24 cellular contexts compared by ENCODE assay signal in genomic region chr20:25214416-25214770, GRCh38.
"Had no signal": no experiment of that assay in that cellular context is flagged by ENCODE, and none has a peak within 500 bp of the region (broad histone marks: within the 10 kb centered on the region; RNA-seq: fewer than 3 reads in every experiment).

No MANE protein-coding gene starts in this region.

- H3K4me1 ChIP-seq: adrenal gland, body of pancreas, colonic mucosa had no signal

- FAIRE-seq: frontal cortex had no signal

- H3K4me3 ChIP-seq: adrenal gland, body of pancreas, colonic mucosa had no signal

- DNase-seq: activated CD4-positive, alpha-beta memory T cell treated with anti-CD3 and anti-CD28 coated beads for 36 hours; activated CD4-positive, alpha-beta T cell treated with anti-CD3 and anti-CD28 coated beads for 36 hours; activated CD4-positive, alpha-beta T cell treated with anti-CD3 and anti-CD28 coated beads, Interleukin-2, amount 10 ng/mL, durations not matched to agents 24 days and 14 days; activated CD4-positive, CD25-positive, alpha-beta regulatory T cell; activated CD4-positive, CD25-positive, alpha-beta regulatory T cell treated with anti-CD3 and anti-CD28 coated beads, Interleukin-2, amount 50 U/mL, for 72 hours; activated CD8-positive, alpha-beta memory T cell treated with anti-CD3 and anti-CD28 coated beads, Interleukin-2, amount 10 ng/mL, durations not matched to agents 7 days and 5 days; activated CD8-positive, alpha-beta memory T cell treated with anti-CD3 and anti-CD28 coated beads, Interleukin-2, amount 50 U/mL, for 4 hours; activated CD8-positive, alpha-beta T cell treated with anti-CD3 and anti-CD28 coated beads, Interleukin-2, amount 10 ng/mL, durations not matched to agents 7 days and 5 days; activated naive CD4-positive, alpha-beta T cell treated with anti-CD3 and anti-CD28 coated beads for 36 hours; activated naive CD8-positive, alpha-beta T cell treated with anti-CD3 and anti-CD28 coated beads for 36 hours; activated naive CD8-positive, alpha-beta T cell treated with anti-CD3 and anti-CD28 coated beads, Interleukin-2, amount 50 U/mL, for 24 hours; activated T-cell treated with anti-CD3 and anti-CD28 coated beads, Interleukin-2, amount 50 U/mL, for 1 hour; activated T-cell treated with anti-CD3 and anti-CD28 coated beads, Interleukin-2, amount 50 U/mL, for 48 hours; amygdala; aorta; body of pancreas; central memory CD4-positive, alpha-beta T cell; cerebellar nuclear complex; colonic mucosa; effector CD8-positive, alpha-beta T cell; foreskin fibroblast; T1000 had no signal

- H3K27me3 ChIP-seq: adrenal gland, body of pancreas, colonic mucosa had no signal

- ATAC-seq: activated CD4-positive, alpha-beta T cell treated with anti-CD3 and anti-CD28 coated beads for 36 hours; activated CD8-positive, alpha-beta memory T cell treated with anti-CD3 and anti-CD28 coated beads, Interleukin-2, amount 10 ng/mL, durations not matched to agents 7 days and 5 days; activated CD8-positive, alpha-beta T cell treated with anti-CD3 and anti-CD28 coated beads, Interleukin-2, amount 10 ng/mL, durations not matched to agents 7 days and 5 days; activated naive CD8-positive, alpha-beta T cell treated with anti-CD3 and anti-CD28 coated beads, Interleukin-2, amount 50 U/mL, for 24 hours; body of pancreas had no signal

- H3K9me3 ChIP-seq: adrenal gland, body of pancreas, colonic mucosa had no signal

- H3K27ac ChIP-seq: adrenal gland, body of pancreas, colonic mucosa had no signal
